25 cellular contexts compared by ENCODE assay signal in genomic region chr18:80254971-80255500, GRCh38. TPM values are rescaled to one million over a fixed set of nuclear protein-coding genes. Genes with fewer than 3 reads are reported as not detected.
A peak's percentile ranks its signal among the peaks of the same experiment; 100 is the strongest.
DNase-seq lines count a peak whose midpoint lies in the region; ATAC-seq, FAIRE-seq and TF ChIP-seq lines count a peak whose summit lies in the region.
"Had no signal": no experiment of that assay in that cellular context is flagged by ENCODE, and none has a peak within 500 bp of the region (broad histone marks: within the 10 kb centered on the region; RNA-seq: fewer than 3 reads in every experiment).

No MANE protein-coding gene starts in this region.

- no peaks in the 10 kb centered on the region for H3K9me3 Mint-ChIP-seq in activated CD8-positive, alpha-beta memory T cell treated with anti-CD3 and anti-CD28 coated beads, Interleukin-2, amount 10 ng/mL, durations not matched to agents 7 days and 5 days (ENCODE audit: low read depth)
- H3K9me3 Mint-ChIP-seq: CD4-positive, alpha-beta T cell had no signal

- no peak overlapping the region for H3K27ac Mint-ChIP-seq in activated CD8-positive, alpha-beta memory T cell treated with anti-CD3 and anti-CD28 coated beads, Interleukin-2, amount 10 ng/mL, durations not matched to agents 7 days and 5 days
- H3K27ac Mint-ChIP-seq: CD4-positive, alpha-beta T cell had no signal

- H3K4me1 Mint-ChIP-seq in activated CD8-positive, alpha-beta memory T cell treated with anti-CD3 and anti-CD28 coated beads, Interleukin-2, amount 10 ng/mL, durations not matched to agents 7 days and 5 days: no peaks in the 10 kb centered on the region

- H3K4me3 Mint-ChIP-seq in activated CD8-positive, alpha-beta memory T cell treated with anti-CD3 and anti-CD28 coated beads, Interleukin-2, amount 10 ng/mL, durations not matched to agents 7 days and 5 days: no peak overlapping the region
- H3K4me3 Mint-ChIP-seq: CD4-positive, alpha-beta T cell had no signal

- TF ChIP-seq CTCF in GM10266 (IDR thresholded peaks at IDR 0.05; ENCODE audit: control insufficient read depth, insufficient read depth, low read depth, missing control alignments): no peak

- peaks cover 34% of the 10 kb centered on the region for H3K27me3 Mint-ChIP-seq in activated CD8-positive, alpha-beta memory T cell treated with anti-CD3 and anti-CD28 coated beads, Interleukin-2, amount 10 ng/mL, durations not matched to agents 7 days and 5 days

- DNase-seq in activated CD8-positive, alpha-beta memory T cell treated with anti-CD3 and anti-CD28 coated beads for 24 hours: peak; percentile 43
- DNase-seq in activated CD8-positive, alpha-beta memory T cell treated with anti-CD3 and anti-CD28 coated beads, Interleukin-2, amount 10 ng/mL, durations not matched to agents 7 days and 5 days: no peak
- DNase-seq in GM10266 (ENCODE audit: extremely low spot score) (peak; percentile 5), myocyte (ENCODE audit: low read depth) (peak; percentile 79), urothelium cell line (ENCODE audit: low spot score) (no peak)
- no peak for DNase-seq in stimulated activated CD4-positive, alpha-beta T cell treated with anti-CD3 and anti-CD28 coated beads, Interleukin-12 subunit alpha, Interleukin-12 subunit beta, amount 100 ng/mL, for 4 hours
- DNase-seq: 8988T; ACHN; CD4-positive, alpha-beta T cell; DMS53; EL; GDM1; MV-4-11; NCI-H1694; NCI-H2029 treated with DMSO at 0.1 percent for 48 hours; NCI-H226; NCI-H510A; NCI-H69; Right ventricle myocardium superior; RPMI8226 had no signal

- CTCF ChIA-PET in activated CD8-positive, alpha-beta memory T cell treated with anti-CD3 and anti-CD28 coated beads, Interleukin-2, amount 10 ng/mL, durations not matched to agents 7 days and 5 days (lab: Charles Lee): interaction anchor here (0.8 to 9.1 kb wide), 5 partner anchors 52 to 97 kb away, joined by 3 to 68 read pairs (median 6); no protein-coding TSS in a partner anchor

- no peak for ATAC-seq in activated CD8-positive, alpha-beta memory T cell treated with anti-CD3 and anti-CD28 coated beads, Interleukin-2, amount 10 ng/mL, durations not matched to agents 7 days and 5 days
- ATAC-seq in SK-N-SH treated with all-trans-retinoic acid at 6 μM for 48 hours (no peak), HG03045 (IDR thresholded peaks at IDR 0.05; ENCODE audit: unreplicated experiment) (no peak)
- ATAC-seq: K562 had no signal

- no peaks in the 10 kb centered on the region for H3K36me3 Mint-ChIP-seq in activated CD8-positive, alpha-beta memory T cell treated with anti-CD3 and anti-CD28 coated beads, Interleukin-2, amount 10 ng/mL, durations not matched to agents 7 days and 5 days

- FAIRE-seq in urothelium cell line (lab: Jason Lieb, UNC): peak; percentile 71
- FAIRE-seq: GM12892, H54, K562 had no signal

TF ChIP-seq in SK-N-SH treated with all-trans-retinoic acid at 6 μM for 48 hours, 23 proteins besides CTCF, POLR2A, EP300 and RAD21:
- no peak for TF ChIP-seq POU6F1 (CRISPR knock-in tag; IDR thresholded peaks at IDR 0.05; ENCODE audit: borderline replicate concordance, low read depth)
- no peak for TF ChIP-seq OSR1 (CRISPR knock-in tag; IDR thresholded peaks at IDR 0.05)
- TF ChIP-seq ISL1 (CRISPR knock-in tag; IDR thresholded peaks at IDR 0.05): no peak
- no peak for TF ChIP-seq RARB (CRISPR knock-in tag; IDR thresholded peaks at IDR 0.05)
- no peak for TF ChIP-seq ZNF565 (CRISPR knock-in tag; conservative IDR thresholded peaks at IDR 0.05; ENCODE audit: low read depth)
- no peak for TF ChIP-seq ZNF8 (CRISPR knock-in tag; IDR thresholded peaks at IDR 0.05)
- TF ChIP-seq ZNF70 (CRISPR knock-in tag; IDR thresholded peaks at IDR 0.05): no peak
- no peak for TF ChIP-seq CSDC2 (CRISPR knock-in tag; IDR thresholded peaks at IDR 0.05)
- TF ChIP-seq BACH2 (CRISPR knock-in tag; IDR thresholded peaks at IDR 0.05; ENCODE audit: borderline replicate concordance): no peak
- TF ChIP-seq TOX (CRISPR knock-in tag; IDR thresholded peaks at IDR 0.05; ENCODE audit: borderline replicate concordance): no peak
- no peak for TF ChIP-seq TCF4 (CRISPR knock-in tag; IDR thresholded peaks at IDR 0.05; ENCODE audit: borderline replicate concordance)
- TF ChIP-seq, protein P1, sequence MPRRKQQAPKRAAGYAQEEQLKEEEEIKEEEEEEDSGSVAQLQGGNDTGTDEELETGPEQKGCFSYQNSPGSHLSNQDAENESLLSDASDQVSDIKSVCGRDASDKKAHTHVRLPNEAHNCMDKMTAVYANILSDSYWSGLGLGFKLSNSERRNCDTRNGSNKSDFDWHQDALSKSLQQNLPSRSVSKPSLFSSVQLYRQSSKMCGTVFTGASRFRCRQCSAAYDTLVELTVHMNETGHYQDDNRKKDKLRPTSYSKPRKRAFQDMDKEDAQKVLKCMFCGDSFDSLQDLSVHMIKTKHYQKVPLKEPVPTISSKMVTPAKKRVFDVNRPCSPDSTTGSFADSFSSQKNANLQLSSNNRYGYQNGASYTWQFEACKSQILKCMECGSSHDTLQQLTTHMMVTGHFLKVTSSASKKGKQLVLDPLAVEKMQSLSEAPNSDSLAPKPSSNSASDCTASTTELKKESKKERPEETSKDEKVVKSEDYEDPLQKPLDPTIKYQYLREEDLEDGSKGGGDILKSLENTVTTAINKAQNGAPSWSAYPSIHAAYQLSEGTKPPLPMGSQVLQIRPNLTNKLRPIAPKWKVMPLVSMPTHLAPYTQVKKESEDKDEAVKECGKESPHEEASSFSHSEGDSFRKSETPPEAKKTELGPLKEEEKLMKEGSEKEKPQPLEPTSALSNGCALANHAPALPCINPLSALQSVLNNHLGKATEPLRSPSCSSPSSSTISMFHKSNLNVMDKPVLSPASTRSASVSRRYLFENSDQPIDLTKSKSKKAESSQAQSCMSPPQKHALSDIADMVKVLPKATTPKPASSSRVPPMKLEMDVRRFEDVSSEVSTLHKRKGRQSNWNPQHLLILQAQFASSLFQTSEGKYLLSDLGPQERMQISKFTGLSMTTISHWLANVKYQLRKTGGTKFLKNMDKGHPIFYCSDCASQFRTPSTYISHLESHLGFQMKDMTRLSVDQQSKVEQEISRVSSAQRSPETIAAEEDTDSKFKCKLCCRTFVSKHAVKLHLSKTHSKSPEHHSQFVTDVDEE (CRISPR knock-in tag; IDR thresholded peaks at IDR 0.05): no peak
- TF ChIP-seq, protein P2, sequence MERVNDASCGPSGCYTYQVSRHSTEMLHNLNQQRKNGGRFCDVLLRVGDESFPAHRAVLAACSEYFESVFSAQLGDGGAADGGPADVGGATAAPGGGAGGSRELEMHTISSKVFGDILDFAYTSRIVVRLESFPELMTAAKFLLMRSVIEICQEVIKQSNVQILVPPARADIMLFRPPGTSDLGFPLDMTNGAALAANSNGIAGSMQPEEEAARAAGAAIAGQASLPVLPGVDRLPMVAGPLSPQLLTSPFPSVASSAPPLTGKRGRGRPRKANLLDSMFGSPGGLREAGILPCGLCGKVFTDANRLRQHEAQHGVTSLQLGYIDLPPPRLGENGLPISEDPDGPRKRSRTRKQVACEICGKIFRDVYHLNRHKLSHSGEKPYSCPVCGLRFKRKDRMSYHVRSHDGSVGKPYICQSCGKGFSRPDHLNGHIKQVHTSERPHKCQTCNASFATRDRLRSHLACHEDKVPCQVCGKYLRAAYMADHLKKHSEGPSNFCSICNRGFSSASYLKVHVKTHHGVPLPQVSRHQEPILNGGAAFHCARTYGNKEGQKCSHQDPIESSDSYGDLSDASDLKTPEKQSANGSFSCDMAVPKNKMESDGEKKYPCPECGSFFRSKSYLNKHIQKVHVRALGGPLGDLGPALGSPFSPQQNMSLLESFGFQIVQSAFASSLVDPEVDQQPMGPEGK (CRISPR knock-in tag; IDR thresholded peaks at IDR 0.05; ENCODE audit: borderline replicate concordance): no peak
- no peak for TF ChIP-seq CREB5 (CRISPR knock-in tag; IDR thresholded peaks at IDR 0.05; ENCODE audit: low read depth)
- no peak for TF ChIP-seq PPARA (CRISPR knock-in tag; IDR thresholded peaks at IDR 0.05; ENCODE audit: borderline replicate concordance)
TF ChIP-seq in SK-N-SH treated with all-trans-retinoic acid at 6 μM for 48 hours: peak in this region for 0.

RNA-seq across cellular contexts. Expression of gene PARD6G, which starts 7.7 kb away (rescaled TPM):
- under 1 TPM; 0.41 to 0.98 TPM for total RNA-seq in activated CD8-positive, alpha-beta memory T cell treated with anti-CD3 and anti-CD28 coated beads, Interleukin-2, amount 10 ng/mL, durations not matched to agents 7 days and 5 days
- 0.94 and 2.3 TPM in 2 replicates for total RNA-seq in myocyte
- polyA plus RNA-seq in myocyte (2012): 1.8 TPM

Comparison
In these comparisons a context has a peak if more than half of its experiments do, and no peak if none do; other contexts are left out.
1. DNase-seq: peak in activated CD8-positive, alpha-beta memory T cell treated with anti-CD3 and anti-CD28 coated beads for 24 hours (single experiment), GM10266 (single experiment) and myocyte (single experiment); none in activated CD8-positive, alpha-beta memory T cell treated with anti-CD3 and anti-CD28 coated beads, Interleukin-2, amount 10 ng/mL, durations not matched to agents 7 days and 5 days (single experiment), urothelium cell line (single experiment) and stimulated activated CD4-positive, alpha-beta T cell treated with anti-CD3 and anti-CD28 coated beads, Interleukin-12 subunit alpha, Interleukin-12 subunit beta, amount 100 ng/mL, for 4 hours (single experiment).